Comparison of ENCODE assay signal across 20 cellular contexts in the genomic region with DNA sequence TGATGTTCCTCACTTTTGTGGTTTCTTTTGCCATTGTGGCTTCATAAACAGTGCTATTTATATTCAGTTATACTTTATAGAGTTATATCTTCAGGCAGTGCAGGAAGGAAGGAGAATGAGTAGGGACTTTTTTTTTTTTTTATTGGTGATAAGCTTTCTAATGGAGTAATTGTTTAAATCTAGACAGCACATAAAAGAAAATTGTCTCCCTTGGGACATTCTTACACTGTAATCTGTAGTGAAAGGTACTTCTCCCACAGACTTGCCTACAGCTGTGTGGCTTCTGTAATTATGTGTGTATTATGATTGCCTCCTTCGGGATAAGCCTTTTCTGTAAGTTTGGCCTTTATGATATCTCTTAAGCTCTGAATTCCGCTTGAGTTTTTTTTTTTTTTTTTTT. TPM values are rescaled to one million over a fixed set of nuclear protein-coding genes. Genes with fewer than 3 reads are reported as not detected.
DNase-seq lines count a peak whose midpoint lies in the region; ATAC-seq, FAIRE-seq and TF ChIP-seq lines count a peak whose summit lies in the region.
"Had no signal": no experiment of that assay in that cellular context is flagged by ENCODE, and none has a peak within 500 bp of the region (broad histone marks: within the 10 kb centered on the region; RNA-seq: fewer than 3 reads in every experiment).

No MANE protein-coding gene starts in this region.

- H3K4me2 ChIP-seq in BLaER1 treated with 17β-estradiol and CSF1 and Interleukin-3, amounts not matched to agents 10 nM and 100 nM: peak overlapping the region; percentile 31 to 68 (median 51); a peak in 21 of 22 replicates
- H3K4me2 ChIP-seq in Karpas-422 (ENCODE audit: low read depth, low read length, poor library complexity, severe bottlenecking) (no peak overlapping the region), PC-3 (ENCODE audit: low read length) (no peak overlapping the region), endothelial cell of umbilical vein (ENCODE audit: insufficient read depth, low read length) (no peak overlapping the region)

- peaks cover 0 to 19% (median 0%) of the 10 kb centered on the region in 11 experiments; a peak in 2 of 22 replicates for H4K20me1 ChIP-seq in BLaER1 treated with 17β-estradiol and CSF1 and Interleukin-3, amounts not matched to agents 10 nM and 100 nM
- no peaks in the 10 kb centered on the region for H4K20me1 ChIP-seq in Karpas-422 (ENCODE audit: insufficient read depth, low read depth, low read length)
- H4K20me1 ChIP-seq in PC-3 (ENCODE audit: low read length): no peaks in the 10 kb centered on the region
- no peaks in the 10 kb centered on the region for H4K20me1 ChIP-seq in endothelial cell of umbilical vein (replicated peaks; ENCODE audit: control insufficient read depth, extremely low read depth, insufficient read depth, low read length)

- CTCF ChIA-PET in PC-3 (lab: Charles Lee) (interaction anchor here (0.5 to 0.6 kb wide), 4 partner anchors 347 to 648 kb away, joined by 3 to 14 read pairs (median 5); no protein-coding TSS in a partner anchor), endothelial cell of umbilical vein (lab: Charles Lee) (interaction anchor here (0.6 to 2.6 kb wide), 8 partner anchors 8 to 633 kb away, joined by 3 to 13 read pairs (median 4); no protein-coding TSS in a partner anchor)
- CTCF ChIA-PET in activated CD4-positive, alpha-beta T cell treated with anti-CD3 and anti-CD28 coated beads for 36 hours (lab: Charles Lee): interaction anchor here (0.6 to 1.3 kb wide), 4 partner anchors 14 to 774 kb away, joined by 3 to 4 read pairs (median 3); no protein-coding TSS in a partner anchor

- no peak overlapping the region for H3K4me3 ChIP-seq in BLaER1 treated with 17β-estradiol and CSF1 and Interleukin-3, amounts not matched to agents 10 nM and 100 nM
- H3K4me3 ChIP-seq in Karpas-422 (ENCODE audit: low read length) (no peak overlapping the region), PC-3 (ENCODE audit: low read length) (no peak overlapping the region), endothelial cell of umbilical vein (replicated peaks in 1 of 3; ENCODE audit: insufficient read depth in 1 of 3, low read depth in 1 of 3, low read length in 3 of 3) (no peak overlapping the region)
- H3K4me3 ChIP-seq: GM23248 had no signal

- no peak for TF ChIP-seq CTCF in PC-3 (conservative IDR thresholded peaks at IDR 0.05; ENCODE audit: low read depth, low read length)
- no peak for TF ChIP-seq CTCF in endothelial cell of umbilical vein (IDR thresholded peaks at IDR 0.05; ENCODE audit: extremely low read depth in 1 of 2, insufficient read depth in 1 of 2, low read depth in 1 of 2, low read length in 2 of 2)

- peaks cover 12% of the 10 kb centered on the region; the same call in 1 of the 2 replicates for H3K79me2 ChIP-seq in Karpas-422 (ENCODE audit: low read length)
- no peaks in the 10 kb centered on the region for H3K79me2 ChIP-seq in PC-3 (ENCODE audit: low read length)
- no peaks in the 10 kb centered on the region for H3K79me2 ChIP-seq in endothelial cell of umbilical vein (ENCODE audit: control insufficient read depth, insufficient read depth, low read length)

- no peaks in the 10 kb centered on the region for H3K9me3 Mint-ChIP-seq in activated CD4-positive, alpha-beta T cell treated with anti-CD3 and anti-CD28 coated beads for 36 hours (ENCODE audit: low read depth)
- H3K9me3 Mint-ChIP-seq: CD4-positive, alpha-beta T cell had no signal

- no peaks in the 10 kb centered on the region for H3K4me1 Mint-ChIP-seq in activated CD4-positive, alpha-beta T cell treated with anti-CD3 and anti-CD28 coated beads for 36 hours

- H3K36me3 ChIP-seq in BLaER1 treated with 17β-estradiol and CSF1 and Interleukin-3, amounts not matched to agents 10 nM and 100 nM: peaks cover 3 to 95% (median 65%) of the 10 kb centered on the region in 11 experiments; a peak in 20 of 22 replicates
- peaks cover 61% of the 10 kb centered on the region for H3K36me3 ChIP-seq in Karpas-422 (ENCODE audit: insufficient read depth, low read length)
- peaks cover 21% of the 10 kb centered on the region; the same call in 1 of the 2 replicates for H3K36me3 ChIP-seq in PC-3 (ENCODE audit: low read depth, low read length)
- peaks cover 0 to 6% of the 10 kb centered on the region in 2 experiments for H3K36me3 ChIP-seq in endothelial cell of umbilical vein (ENCODE audit: control insufficient read depth in 2 of 2, extremely low read depth in 1 of 2, insufficient read depth in 2 of 2, low read length in 2 of 2)

- H3K9me1 ChIP-seq in endothelial cell of umbilical vein (replicated peaks; ENCODE audit: control insufficient read depth, extremely low read depth, insufficient read depth, low read length): no peaks in the 10 kb centered on the region

- H3K27ac ChIP-seq in BLaER1 treated with 17β-estradiol and CSF1 and Interleukin-3, amounts not matched to agents 10 nM and 100 nM: peak overlapping the region in 1 of 11 experiments; percentile 4; a peak in 1 of 22 replicates
- H3K27ac ChIP-seq in Karpas-422 (ENCODE audit: low read length) (peak overlapping the region; percentile 29; the same call in 1 of the 2 replicates), PC-3 (ENCODE audit: low read length) (no peak overlapping the region), endothelial cell of umbilical vein (ENCODE audit: insufficient read depth, low read depth, low read length) (no peak overlapping the region)
- H3K27ac ChIP-seq: GM23248 had no signal

- peaks cover 11 to 28% (median 19%) of the 10 kb centered on the region in 10 experiments; a peak in 19 of 20 replicates for H3K4me1 ChIP-seq in BLaER1 treated with 17β-estradiol and CSF1 and Interleukin-3, amounts not matched to agents 10 nM and 100 nM
- H3K4me1 ChIP-seq in Karpas-422 (ENCODE audit: low read length) (peaks cover 11% of the 10 kb centered on the region; the same call in 1 of the 2 replicates), PC-3 (ENCODE audit: insufficient read depth, low read length) (no peaks in the 10 kb centered on the region), endothelial cell of umbilical vein (ENCODE audit: control insufficient read depth, extremely low read depth, insufficient read depth, low read length) (peaks cover 3% of the 10 kb centered on the region)

- H3K4me3 Mint-ChIP-seq in activated CD4-positive, alpha-beta T cell treated with anti-CD3 and anti-CD28 coated beads for 36 hours: no peak overlapping the region
- H3K4me3 Mint-ChIP-seq: CD4-positive, alpha-beta T cell had no signal

- POLR2A ChIA-PET in PC-3 (lab: Charles Lee; ENCODE audit: unreplicated experiment) (interaction anchor here (0.7 kb wide), 1 partner anchor 15 kb away, joined by 3 read pairs; no protein-coding TSS in a partner anchor), endothelial cell of umbilical vein (lab: Charles Lee) (interaction anchor here (0.6 kb wide), 1 partner anchor 618 kb away, joined by 3 read pairs; no protein-coding TSS in a partner anchor)
- POLR2A ChIA-PET in activated CD4-positive, alpha-beta T cell treated with anti-CD3 and anti-CD28 coated beads for 36 hours (lab: Charles Lee): interaction anchor here (0.7 kb wide), 1 partner anchor 567 kb away, joined by 4 read pairs; no protein-coding TSS in a partner anchor

- no peaks in the 10 kb centered on the region for H3K27me3 ChIP-seq in BLaER1 treated with 17β-estradiol and CSF1 and Interleukin-3, amounts not matched to agents 10 nM and 100 nM
- H3K27me3 ChIP-seq in Karpas-422 (ENCODE audit: low read length): no peaks in the 10 kb centered on the region
- no peaks in the 10 kb centered on the region for H3K27me3 ChIP-seq in PC-3 (ENCODE audit: low read length)
- no peaks in the 10 kb centered on the region for H3K27me3 ChIP-seq in endothelial cell of umbilical vein (ENCODE audit: control insufficient read depth in 2 of 2, insufficient read depth in 2 of 2, low read length in 2 of 2)

- H3K9me2 ChIP-seq in Karpas-422 (replicated peaks; ENCODE audit: insufficient read depth, low read length) (no peaks in the 10 kb centered on the region), PC-3 (replicated peaks; ENCODE audit: low read length) (no peaks in the 10 kb centered on the region)

- no peaks in the 10 kb centered on the region for H3F3A ChIP-seq in PC-3 (ENCODE audit: low read length, unreplicated experiment)

- H3K9ac ChIP-seq in BLaER1 treated with 17β-estradiol and CSF1 and Interleukin-3, amounts not matched to agents 10 nM and 100 nM: peak overlapping the region in 1 of 11 experiments; percentile 23; a peak in 1 of 22 replicates
- H3K9ac ChIP-seq in Karpas-422 (ENCODE audit: low read length) (no peak overlapping the region), PC-3 (ENCODE audit: low read length) (no peak overlapping the region), endothelial cell of umbilical vein (replicated peaks; ENCODE audit: extremely low read depth, insufficient read depth, low read length) (no peak overlapping the region)
- H3K9ac ChIP-seq: GM23248 had no signal

- dilution Hi-C loops in endothelial cell of umbilical vein (cut with MboI; ENCODE audit: extremely low pct_ligation_motif_present, low sequenced_read_pairs): no loop called here

- DNase-seq in Karpas-422 (no peak), PC-3 (no peak), endothelial cell of umbilical vein (ENCODE audit: low read depth, low spot score) (no peak)
- DNase-seq in activated CD4-positive, alpha-beta T cell treated with anti-CD3 and anti-CD28 coated beads for 36 hours: no peak
- DNase-seq: ACHN; Calu3; CD4-positive, alpha-beta T cell; DMS79; GM23248; NCI-H1048; NCI-H1694; NCI-H2171; NCI-H446 treated with DMSO at 0.1 percent for 48 hours; NCI-H774 had no signal

- FAIRE-seq in endothelial cell of umbilical vein (lab: Jason Lieb, UNC): peak; percentile 18

- BruUV-seq in PC-3 (replicated peaks; lab: Mats Ljungman, UMichigan) (no TSS peak), endothelial cell of umbilical vein (replicated peaks; lab: Mats Ljungman, UMichigan) (no TSS peak)

- H2AFZ ChIP-seq in Karpas-422 (ENCODE audit: low read length): no peak overlapping the region
- H2AFZ ChIP-seq in PC-3 (ENCODE audit: low read length): no peak overlapping the region
- no peak overlapping the region for H2AFZ ChIP-seq in endothelial cell of umbilical vein (ENCODE audit: low read depth, low read length)
- H2AFZ ChIP-seq: GM23248 had no signal

- intact Hi-C loops in PC-3 (cut with micrococcal nuclease): loop anchor here (10.0 kb wide), 1 partner anchor 64 kb away; a partner anchor contains a TSS
- intact Hi-C loops in endothelial cell of umbilical vein (cut with micrococcal nuclease): no loop called here
- intact Hi-C loops in activated CD4-positive, alpha-beta T cell treated with anti-CD3 and anti-CD28 coated beads for 36 hours (cut with DNase I, micrococcal nuclease): no loop called here

- peaks cover 37% of the 10 kb centered on the region for H3K36me3 Mint-ChIP-seq in activated CD4-positive, alpha-beta T cell treated with anti-CD3 and anti-CD28 coated beads for 36 hours (ENCODE audit: low read depth)

- no peak for TF ChIP-seq POLR2A in endothelial cell of umbilical vein (IDR thresholded peaks at IDR 0.05; ENCODE audit: low read depth, low read length)

- no peak overlapping the region for H3K27ac Mint-ChIP-seq in activated CD4-positive, alpha-beta T cell treated with anti-CD3 and anti-CD28 coated beads for 36 hours
- H3K27ac Mint-ChIP-seq: CD4-positive, alpha-beta T cell had no signal

- no peaks in the 10 kb centered on the region for H3K27me3 Mint-ChIP-seq in activated CD4-positive, alpha-beta T cell treated with anti-CD3 and anti-CD28 coated beads for 36 hours
- H3K27me3 Mint-ChIP-seq: CD4-positive, alpha-beta T cell had no signal

- ATAC-seq in PC-3 (peak; percentile 20; the same call in 1 of the 2 replicates), GM21390 (IDR thresholded peaks at IDR 0.05; ENCODE audit: unreplicated experiment) (no peak), GM18861 (IDR thresholded peaks at IDR 0.05; ENCODE audit: unreplicated experiment) (no peak)
- ATAC-seq in activated CD4-positive, alpha-beta T cell treated with anti-CD3 and anti-CD28 coated beads for 36 hours: no peak
- ATAC-seq: HCT116, Panc1, SK-N-SH treated with all-trans-retinoic acid at 6 μM for 48 hours had no signal

- H3K9me3 ChIP-seq in BLaER1 treated with 17β-estradiol and CSF1 and Interleukin-3, amounts not matched to agents 10 nM and 100 nM (replicated peaks in 1 of 11): no peaks in the 10 kb centered on the region
- no peaks in the 10 kb centered on the region for H3K9me3 ChIP-seq in Karpas-422 (ENCODE audit: low read length)
- no peaks in the 10 kb centered on the region for H3K9me3 ChIP-seq in PC-3 (ENCODE audit: low read length)
- H3K9me3 ChIP-seq in endothelial cell of umbilical vein (replicated peaks; ENCODE audit: control insufficient read depth, insufficient read depth, low read length): no peaks in the 10 kb centered on the region

RNA-seq across cellular contexts. Expression of a gene that starts 41.6 kb away (rescaled TPM):
- total RNA-seq in Karpas-422 (2014; rRNA removed; shearing (Covaris generic); ENCODE audit: low replicate concordance): 39.9 and 43.8 TPM in 2 replicates
- total RNA-seq in PC-3 (2014; rRNA removed) (29.0 and 29.7 TPM in 2 replicates), endothelial cell of umbilical vein (22.1 and 25.2 TPM in 2 replicates)
- 3.1 and 3.3 TPM in 2 replicates for polyA plus RNA-seq in endothelial cell of umbilical vein
- polyA plus RNA-seq in endothelial cell of umbilical vein (2011; cell fraction: cytosol; rRNA removed): 6.1 and 6.5 TPM in 2 replicates
- polyA plus RNA-seq in endothelial cell of umbilical vein (2011; cell fraction: nucleus; rRNA removed): 7.1 and 10.4 TPM in 2 replicates
- polyA plus RNA-seq in endothelial cell of umbilical vein (2012): 6.7 and 11.2 TPM in 2 replicates
- 9.0 and 12.0 TPM in 2 replicates for polyA minus RNA-seq in endothelial cell of umbilical vein
- polyA minus RNA-seq in endothelial cell of umbilical vein (2011; cell fraction: cytosol; rRNA and poly(A)+ RNA removed): 29.1 TPM
- 5.4 and 8.7 TPM in 2 replicates for polyA minus RNA-seq in endothelial cell of umbilical vein (2011; cell fraction: nucleus; rRNA and poly(A)+ RNA removed)
- total RNA-seq in activated CD4-positive, alpha-beta T cell treated with anti-CD3 and anti-CD28 coated beads for 36 hours: 10 to 100 TPM; 75.4 to 95.2 TPM

RNA-seq across cellular contexts. Expression of a gene that starts 43.9 kb away (rescaled TPM):
- 19.7 and 23.0 TPM in 2 replicates for total RNA-seq in Karpas-422 (2014; rRNA removed; shearing (Covaris generic); ENCODE audit: low replicate concordance)
- total RNA-seq in PC-3 (2014; rRNA removed) (18.5 and 18.6 TPM in 2 replicates), endothelial cell of umbilical vein (29.3 and 30.5 TPM in 2 replicates)
- polyA plus RNA-seq in endothelial cell of umbilical vein: 11.5 and 12.9 TPM in 2 replicates
- polyA plus RNA-seq in endothelial cell of umbilical vein (2011; cell fraction: cytosol; rRNA removed): 14.6 and 16.7 TPM in 2 replicates
- polyA plus RNA-seq in endothelial cell of umbilical vein (2011; cell fraction: nucleus; rRNA removed): 22.2 and 23.1 TPM in 2 replicates
- 27.9 and 35.6 TPM in 2 replicates for polyA plus RNA-seq in endothelial cell of umbilical vein (2012)
- 12.4 and 13.4 TPM in 2 replicates for polyA minus RNA-seq in endothelial cell of umbilical vein
- 23.7 TPM for polyA minus RNA-seq in endothelial cell of umbilical vein (2011; cell fraction: cytosol; rRNA and poly(A)+ RNA removed)
- polyA minus RNA-seq in endothelial cell of umbilical vein (2011; cell fraction: nucleus; rRNA and poly(A)+ RNA removed): 10.2 and 13.2 TPM in 2 replicates
- 10 to 100 TPM; 51.3 to 56.2 TPM for total RNA-seq in activated CD4-positive, alpha-beta T cell treated with anti-CD3 and anti-CD28 coated beads for 36 hours

Comparison
In these comparisons a context has a peak if more than half of its experiments do, and no peak if none do; other contexts are left out.
1. H3K4me2 ChIP-seq: peak in BLaER1 treated with 17β-estradiol and CSF1 and Interleukin-3, amounts not matched to agents 10 nM and 100 nM (11 of 11); none in Karpas-422 (single experiment), PC-3 (single experiment) and endothelial cell of umbilical vein (single experiment).